8 cellular contexts compared by ENCODE assay signal in the genomic region with DNA sequence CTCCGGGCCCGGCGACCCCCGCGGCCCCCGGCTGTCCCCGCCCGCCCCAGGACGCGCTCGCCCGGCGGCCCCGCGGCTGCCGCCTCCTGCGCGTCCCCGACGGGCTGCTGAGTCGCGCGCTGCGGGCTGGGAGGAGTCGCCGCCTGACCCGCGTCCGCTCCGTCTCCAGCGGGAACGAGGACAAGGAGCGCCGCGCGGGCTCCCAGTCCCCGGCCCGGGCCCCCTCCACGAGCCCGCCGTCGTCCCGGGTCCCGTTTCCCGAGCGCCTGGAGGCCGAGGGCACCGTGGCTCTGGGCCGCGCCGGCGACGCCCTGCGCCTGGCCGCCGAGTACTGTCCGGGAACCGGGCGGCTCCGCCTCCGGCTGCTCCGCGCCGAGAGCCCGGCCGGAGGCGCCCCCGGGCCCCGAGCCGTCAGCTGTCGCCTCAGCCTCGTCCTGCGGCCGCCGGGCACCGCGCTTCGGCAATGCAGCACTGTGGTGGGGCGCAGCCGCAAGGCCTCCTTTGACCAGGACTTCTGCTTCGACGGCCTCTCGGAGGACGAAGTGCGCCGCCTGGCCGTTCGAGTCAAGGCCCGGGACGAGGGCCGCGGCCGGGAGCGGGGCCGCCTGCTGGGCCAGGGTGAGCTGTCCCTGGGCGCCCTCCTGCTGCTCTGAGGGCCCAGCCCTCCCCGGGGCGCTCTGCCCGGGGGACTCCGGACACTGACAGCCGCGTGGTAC. TPM values are rescaled to one million over a fixed set of nuclear protein-coding genes. Genes with fewer than 3 reads are reported as not detected.
DNase-seq lines count a peak whose midpoint lies in the region; ATAC-seq and TF ChIP-seq lines count a peak whose summit lies in the region.

No MANE protein-coding gene starts in this region.

- H3K27me3 Mint-ChIP-seq in CD8-positive, alpha-beta T cell (ENCODE audit: low read depth), result peaks cover 22% of the 10 kb centered on the region
- peaks cover 5% of the 10 kb centered on the region for H3K27me3 Mint-ChIP-seq in T-helper 17 cell
- peaks cover 22% of the 10 kb centered on the region for H3K27me3 Mint-ChIP-seq in chondrocyte (ENCODE audit: low read depth)

- H3K9me3 ChIP-seq in CD8-positive, alpha-beta T cell (ENCODE audit: low read length), result no peaks in the 10 kb centered on the region
- no peaks in the 10 kb centered on the region for H3K9me3 ChIP-seq in T-helper 17 cell (ENCODE audit: control insufficient read depth, low read length, poor library complexity, severe bottlenecking)

- peaks cover 5% of the 10 kb centered on the region for H3K27me3 ChIP-seq in CD8-positive, alpha-beta T cell (ENCODE audit: insufficient read depth, low read length)
- peaks cover 49% of the 10 kb centered on the region for H3K27me3 ChIP-seq in H7 (ENCODE audit: control insufficient read depth, insufficient read depth, low read length)

- TF ChIP-seq CTCF in CD8-positive, alpha-beta T cell (IDR thresholded peaks at IDR 0.05), result no peak
- TF ChIP-seq CTCF in chondrocyte (IDR thresholded peaks at IDR 0.05), result peak; percentile 63

- POLR2A ChIA-PET in CD8-positive, alpha-beta T cell (lab: Charles Lee), result no interaction called here

- peak overlapping the region; percentile 83 for H3K4me3 Mint-ChIP-seq in CD8-positive, alpha-beta T cell
- H3K4me3 Mint-ChIP-seq in T-helper 17 cell, result peak overlapping the region; percentile 77
- H3K4me3 Mint-ChIP-seq in chondrocyte (ENCODE audit: unreplicated experiment), result peak overlapping the region; percentile 47

- H3K4me3 ChIP-seq in CD8-positive, alpha-beta T cell (ENCODE audit: low read depth, low read length), result peak overlapping the region; percentile 12
- H3K4me3 ChIP-seq in H7 (ENCODE audit: insufficient read depth, low read depth, low read length), result peak overlapping the region; percentile 38

- no peak overlapping the region for H3K27ac Mint-ChIP-seq in CD8-positive, alpha-beta T cell
- H3K27ac Mint-ChIP-seq in T-helper 17 cell (no peak overlapping the region), chondrocyte (ENCODE audit: unreplicated experiment) (no peak overlapping the region)

- H3K27ac ChIP-seq in CD8-positive, alpha-beta T cell (ENCODE audit: low read depth, low read length), result no peak overlapping the region

- H3K36me3 ChIP-seq in CD8-positive, alpha-beta T cell (ENCODE audit: insufficient read depth, low read length), result no peaks in the 10 kb centered on the region
- H3K36me3 ChIP-seq in H7 (replicated peaks; ENCODE audit: control insufficient read depth, insufficient read depth, low read length), result no peaks in the 10 kb centered on the region

- peaks cover 20% of the 10 kb centered on the region for H3K4me1 Mint-ChIP-seq in CD8-positive, alpha-beta T cell (ENCODE audit: low read depth)
- peaks cover 18% of the 10 kb centered on the region for H3K4me1 Mint-ChIP-seq in T-helper 17 cell
- H3K4me1 Mint-ChIP-seq in chondrocyte (ENCODE audit: low read depth), result peaks cover 31% of the 10 kb centered on the region

- intact Hi-C loops in CD8-positive, alpha-beta T cell (cut with DNase I, micrococcal nuclease), result no loop called here

- peaks cover 12% of the 10 kb centered on the region for H3K4me1 ChIP-seq in CD8-positive, alpha-beta T cell (ENCODE audit: insufficient read depth, low read length)

- no peaks in the 10 kb centered on the region for H3K9me3 Mint-ChIP-seq in CD8-positive, alpha-beta T cell
- H3K9me3 Mint-ChIP-seq in chondrocyte (ENCODE audit: low read depth), result no peaks in the 10 kb centered on the region

- peak in 4 of 7 experiments; percentile 9 to 50 (median 18) for DNase-seq in CD8-positive, alpha-beta T cell
- DNase-seq in H7 (peak; percentile 80), T-helper 17 cell (peak; percentile 7 to 23 (median 19)), chondrocyte (ENCODE audit: low spot score) (no peak), left lobe of liver (ENCODE audit: low spot score) (peak; percentile 65)
- peak; percentile 13 for DNase-seq in stimulated activated CD8-positive, alpha-beta memory T cell treated with anti-CD3 and anti-CD28 coated beads, Interleukin-12 subunit alpha, Interleukin-12 subunit beta, amount 100 ng/mL, for 4 hours (ENCODE audit: low read depth)

- ATAC-seq in CD8-positive, alpha-beta T cell, result peak; percentile 20
- peak; percentile 40 for ATAC-seq in T-helper 17 cell
- peak; percentile 69 for ATAC-seq in left lobe of liver
- no peak for ATAC-seq in HG02870 (IDR thresholded peaks at IDR 0.05; ENCODE audit: unreplicated experiment)
- ATAC-seq in HG03378 (IDR thresholded peaks at IDR 0.05; ENCODE audit: unreplicated experiment), result no peak

- H3K36me3 Mint-ChIP-seq in CD8-positive, alpha-beta T cell, result peaks cover 3% of the 10 kb centered on the region
- H3K36me3 Mint-ChIP-seq in T-helper 17 cell (ENCODE audit: low read depth) (no peaks in the 10 kb centered on the region), chondrocyte (ENCODE audit: low read depth) (no peaks in the 10 kb centered on the region)

- CTCF ChIA-PET in CD8-positive, alpha-beta T cell (lab: Charles Lee), result interaction anchor here (2.0 kb wide), 1 partner anchor 9 kb away, joined by 5 read pairs; no protein-coding TSS in a partner anchor

RNA-seq across cellular contexts. Expression of gene C2CD4A, which starts 1.5 kb away (rescaled TPM):
- total RNA-seq in CD8-positive, alpha-beta T cell, result under 1 TPM; 0.08 to 0.11 TPM
- not detected in 2 replicates for total RNA-seq in H7 (2014; rRNA removed; shearing (Covaris generic))
- under 1 TPM; 0.60 to 0.65 TPM for total RNA-seq in T-helper 17 cell
- total RNA-seq in chondrocyte, result 0.10 TPM in 1 of 3 replicates, not detected in the others
- 0.50 TPM for total RNA-seq in left lobe of liver

RNA-seq across cellular contexts. Expression of gene VPS13C, which starts 8.0 kb away (rescaled TPM):
- total RNA-seq in CD8-positive, alpha-beta T cell, result 10 to 100 TPM; 55.2 to 59.4 TPM
- 6.5 and 9.7 TPM in 2 replicates for total RNA-seq in H7 (2014; rRNA removed; shearing (Covaris generic))
- total RNA-seq in T-helper 17 cell (100 to 1,000 TPM; 116 to 127 TPM), chondrocyte (46.0 to 53.0 TPM (median 49.2 TPM) in 3 replicates), left lobe of liver (18.7 TPM)

Comparison
In these comparisons a context has a peak if more than half of its experiments do, and no peak if none do; other contexts are left out.
1. ATAC-seq: peak in CD8-positive, alpha-beta T cell (single experiment), T-helper 17 cell (single experiment) and left lobe of liver (single experiment); none in HG02870 (single experiment) and HG03378 (single experiment).
2. Peak in every context shown above with its lines, with median percentiles within 50 percentile points of each other: H3K4me3 Mint-ChIP-seq.